In the genomic region with DNA sequence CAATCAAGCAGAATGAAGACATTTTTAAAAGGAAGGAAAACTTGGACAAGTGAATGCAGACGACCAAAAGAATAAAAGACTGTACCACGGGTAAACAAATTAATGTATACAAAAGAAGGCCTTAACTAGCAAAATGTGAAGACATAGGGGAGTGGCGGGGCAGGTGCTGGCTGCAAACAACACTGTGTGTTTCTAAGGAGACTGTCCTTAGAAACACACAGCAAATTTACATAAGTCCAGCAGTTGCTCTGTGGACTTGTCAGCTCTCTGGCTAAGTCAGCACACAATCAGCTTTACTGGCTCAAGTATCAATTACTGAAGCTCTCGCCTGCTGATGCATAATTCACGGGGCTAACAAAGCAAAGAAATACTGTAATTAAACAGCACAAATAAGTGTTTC, we compare ENCODE assay signal across 13 cellular contexts. TPM values are rescaled to one million over a fixed set of nuclear protein-coding genes. Genes with fewer than 3 reads are reported as not detected.
DNase-seq lines count a peak whose midpoint lies in the region; ATAC-seq lines count a peak whose summit lies in the region.
"Had no signal": no experiment of that assay in that cellular context is flagged by ENCODE, and none has a peak within 500 bp of the region (broad histone marks: within the 10 kb centered on the region; RNA-seq: fewer than 3 reads in every experiment).

No MANE protein-coding gene starts in this region.

- H3K4me1 Mint-ChIP-seq in activated naive CD8-positive, alpha-beta T cell (ENCODE audit: low read depth): peaks cover 48% of the 10 kb centered on the region
- peaks cover 22% of the 10 kb centered on the region for H3K4me1 Mint-ChIP-seq in activated naive CD8-positive, alpha-beta T cell treated with anti-CD3 and anti-CD28 coated beads, Interleukin-2, amount 50 U/mL, for 24 hours
- H3K4me1 Mint-ChIP-seq in activated CD4-positive, alpha-beta memory T cell treated with anti-CD3 and anti-CD28 coated beads, Interleukin-2, amount 10 ng/mL, durations not matched to agents 7 days and 5 days: peaks cover 11% of the 10 kb centered on the region

- peak overlapping the region; percentile 47 for H3K27ac Mint-ChIP-seq in activated naive CD8-positive, alpha-beta T cell
- no peak overlapping the region for H3K27ac Mint-ChIP-seq in activated naive CD8-positive, alpha-beta T cell treated with anti-CD3 and anti-CD28 coated beads, Interleukin-2, amount 50 U/mL, for 24 hours
- no peak overlapping the region for H3K27ac Mint-ChIP-seq in activated CD4-positive, alpha-beta memory T cell treated with anti-CD3 and anti-CD28 coated beads, Interleukin-2, amount 10 ng/mL, durations not matched to agents 7 days and 5 days

- peaks cover 3% of the 10 kb centered on the region for H3K36me3 Mint-ChIP-seq in activated naive CD8-positive, alpha-beta T cell
- peaks cover 3% of the 10 kb centered on the region for H3K36me3 Mint-ChIP-seq in activated naive CD8-positive, alpha-beta T cell treated with anti-CD3 and anti-CD28 coated beads, Interleukin-2, amount 50 U/mL, for 24 hours (ENCODE audit: low read depth)
- H3K36me3 Mint-ChIP-seq in activated CD4-positive, alpha-beta memory T cell treated with anti-CD3 and anti-CD28 coated beads, Interleukin-2, amount 10 ng/mL, durations not matched to agents 7 days and 5 days (ENCODE audit: low read depth): peaks cover 11% of the 10 kb centered on the region

- no peak for DNase-seq in activated naive CD8-positive, alpha-beta T cell treated with anti-CD3 and anti-CD28 coated beads, Interleukin-2, amount 50 U/mL, for 24 hours
- DNase-seq in NCI-H82 (lab: John Stamatoyannopoulos, UW) (peak; percentile 92), iPS-NIHi7 (ENCODE audit: extremely low spot score) (peak; percentile 17), GF-D8 (lab: John Stamatoyannopoulos, UW) (no peak), cardiac septum (ENCODE audit: low spot score) (no peak)
- no peak for DNase-seq in stimulated activated naive CD8-positive, alpha-beta T cell treated with anti-CD3 and anti-CD28 coated beads, Interleukin-15, Interleukin-2, amounts not matched to agents 100 U/mL and 50 U/mL, for 24 hours
- no peak for DNase-seq in activated CD4-positive, alpha-beta memory T cell treated with anti-CD3 and anti-CD28 coated beads, Interleukin-2, amount 10 ng/mL, durations not matched to agents 7 days and 5 days
- DNase-seq: esophagus squamous epithelium; islet precursor cell; NCI-H1048; stimulated activated CD4-positive, alpha-beta T cell treated with anti-CD3 and anti-CD28 coated beads, Interleukin-4, amount 100 ng/mL, for 1 hour; stomach had no signal

- POLR2A ChIA-PET in activated CD4-positive, alpha-beta memory T cell treated with anti-CD3 and anti-CD28 coated beads, Interleukin-2, amount 10 ng/mL, durations not matched to agents 7 days and 5 days (lab: Charles Lee): interaction anchor here (1.0 kb wide), 1 partner anchor 24 kb away, joined by 3 read pairs; no protein-coding TSS in a partner anchor

- no peak overlapping the region for H3K4me3 Mint-ChIP-seq in activated naive CD8-positive, alpha-beta T cell
- H3K4me3 Mint-ChIP-seq in activated naive CD8-positive, alpha-beta T cell treated with anti-CD3 and anti-CD28 coated beads, Interleukin-2, amount 50 U/mL, for 24 hours: no peak overlapping the region
- no peak overlapping the region for H3K4me3 Mint-ChIP-seq in activated CD4-positive, alpha-beta memory T cell treated with anti-CD3 and anti-CD28 coated beads, Interleukin-2, amount 10 ng/mL, durations not matched to agents 7 days and 5 days

- no peaks in the 10 kb centered on the region for H3K27me3 Mint-ChIP-seq in activated naive CD8-positive, alpha-beta T cell
- no peaks in the 10 kb centered on the region for H3K27me3 Mint-ChIP-seq in activated naive CD8-positive, alpha-beta T cell treated with anti-CD3 and anti-CD28 coated beads, Interleukin-2, amount 50 U/mL, for 24 hours
- no peaks in the 10 kb centered on the region for H3K27me3 Mint-ChIP-seq in activated CD4-positive, alpha-beta memory T cell treated with anti-CD3 and anti-CD28 coated beads, Interleukin-2, amount 10 ng/mL, durations not matched to agents 7 days and 5 days

- H3K9me3 Mint-ChIP-seq in activated naive CD8-positive, alpha-beta T cell (ENCODE audit: low read depth): no peaks in the 10 kb centered on the region
- H3K9me3 Mint-ChIP-seq in activated naive CD8-positive, alpha-beta T cell treated with anti-CD3 and anti-CD28 coated beads, Interleukin-2, amount 50 U/mL, for 24 hours: no peaks in the 10 kb centered on the region
- no peaks in the 10 kb centered on the region for H3K9me3 Mint-ChIP-seq in activated CD4-positive, alpha-beta memory T cell treated with anti-CD3 and anti-CD28 coated beads, Interleukin-2, amount 10 ng/mL, durations not matched to agents 7 days and 5 days

- no peak for ATAC-seq in activated naive CD8-positive, alpha-beta T cell treated with anti-CD3 and anti-CD28 coated beads, Interleukin-2, amount 50 U/mL, for 24 hours
- ATAC-seq in stimulated activated naive CD8-positive, alpha-beta T cell treated with anti-CD3 and anti-CD28 coated beads, Interleukin-15, Interleukin-2, amounts not matched to agents 100 U/mL and 50 U/mL, for 24 hours: no peak

- intact Hi-C loops in cardiac septum (cut with DNase I): no loop called here

- CTCF ChIA-PET in activated CD4-positive, alpha-beta memory T cell treated with anti-CD3 and anti-CD28 coated beads, Interleukin-2, amount 10 ng/mL, durations not matched to agents 7 days and 5 days (lab: Charles Lee): no interaction called here

RNA-seq across cellular contexts. Expression of gene PTBP3, which starts 24.8 kb away (rescaled TPM):
- total RNA-seq in cardiac septum: 20.8 TPM
- total RNA-seq in activated CD4-positive, alpha-beta memory T cell treated with anti-CD3 and anti-CD28 coated beads, Interleukin-2, amount 10 ng/mL, durations not matched to agents 7 days and 5 days: 100 to 1,000 TPM; 177 TPM

Comparison
In these comparisons a context has a peak if more than half of its experiments do, and no peak if none do; other contexts are left out.
1. DNase-seq: peak in NCI-H82 (single experiment) and iPS-NIHi7 (single experiment); none in activated naive CD8-positive, alpha-beta T cell treated with anti-CD3 and anti-CD28 coated beads, Interleukin-2, amount 50 U/mL, for 24 hours (single experiment), GF-D8 (single experiment), cardiac septum (single experiment), stimulated activated naive CD8-positive, alpha-beta T cell treated with anti-CD3 and anti-CD28 coated beads, Interleukin-15, Interleukin-2, amounts not matched to agents 100 U/mL and 50 U/mL, for 24 hours (single experiment) and activated CD4-positive, alpha-beta memory T cell treated with anti-CD3 and anti-CD28 coated beads, Interleukin-2, amount 10 ng/mL, durations not matched to agents 7 days and 5 days (single experiment).